Comparison of ENCODE assay signal across 18 cellular contexts in genomic region chr5:159844725-159845124, GRCh38.
DNase-seq lines count a peak whose midpoint lies in the region; TF ChIP-seq lines count a peak whose summit lies in the region.
"Had no signal": no experiment of that assay in that cellular context is flagged by ENCODE, and none has a peak within 500 bp of the region (broad histone marks: within the 10 kb centered on the region; RNA-seq: fewer than 3 reads in every experiment).

No MANE protein-coding gene starts in this region.

- H3K9me3 ChIP-seq in mammary epithelial cell (replicated peaks; ENCODE audit: insufficient read depth, low read length): no peaks in the 10 kb centered on the region
- H3K9me3 ChIP-seq in HEK293 (ENCODE audit: control insufficient read depth, insufficient read depth, low read depth, low read length): no peaks in the 10 kb centered on the region
- H3K9me3 ChIP-seq: A549; BLaER1 treated with 17β-estradiol and CSF1 and Interleukin-3, amounts not matched to agents 10 nM and 100 nM; Caco-2 had no signal

- H3K27ac Mint-ChIP-seq in MCF 10A (ENCODE audit: low read depth, unreplicated experiment): no peak overlapping the region
- H3K27ac Mint-ChIP-seq: B cell; CD4-positive, alpha-beta T cell; CD8-positive, alpha-beta T cell had no signal

- no peak overlapping the region for H3K4me3 Mint-ChIP-seq in MCF 10A (ENCODE audit: unreplicated experiment)
- H3K4me3 Mint-ChIP-seq: B cell; CD4-positive, alpha-beta T cell; CD8-positive, alpha-beta T cell had no signal

- peaks cover 12% of the 10 kb centered on the region for H3K4me1 Mint-ChIP-seq in MCF 10A (ENCODE audit: insufficient read depth, unreplicated experiment)
- H3K4me1 Mint-ChIP-seq: B cell had no signal

- dilution Hi-C loops in mammary epithelial cell (cut with HindIII; ENCODE audit: low sequenced_read_pairs): no loop called here

- H3K4me1 ChIP-seq in mammary epithelial cell (ENCODE audit: insufficient read depth, low read length): peaks cover 12% of the 10 kb centered on the region
- H3K4me1 ChIP-seq in HEK293 (ENCODE audit: control insufficient read depth, insufficient read depth, low read length): no peaks in the 10 kb centered on the region
- H3K4me1 ChIP-seq: Caco-2 had no signal

- TF ChIP-seq CTCF in mammary epithelial cell (conservative IDR thresholded peaks at IDR 0.05 in 1 of 2, IDR thresholded peaks at IDR 0.05 in 1 of 2; ENCODE audit: extremely low read depth in 1 of 2, insufficient read depth in 1 of 2, low read depth in 1 of 2, low read length in 2 of 2) (no peak), MCF 10A (IDR thresholded peaks at IDR 0.05; ENCODE audit: unreplicated experiment) (no peak), HEK293 (tag by site-specific recombination; IDR thresholded peaks at IDR 0.05) (no peak), epithelial cell of esophagus (IDR thresholded peaks at IDR 0.05; ENCODE audit: insufficient read depth, low read depth, low read length, missing control alignments) (no peak)

- DNase-seq in mammary epithelial cell (no peak), MCF 10A (ENCODE audit: unreplicated experiment) (no peak), epithelial cell of esophagus (ENCODE audit: low read depth) (peak; percentile 51), NAMALWA (ENCODE audit: low spot score) (no peak), SKM-1 treated with dmso at 0.1 percent for 144 hours (lab: John Stamatoyannopoulos, UW; ENCODE audit: unreplicated experiment) (no peak)
- DNase-seq: AML-193; Caco-2; Calu3; CD4-positive, alpha-beta T cell; CD8-positive, alpha-beta T cell; DMS79 treated with DMSO at 0.1 percent for 48 hours; GF-D8 had no signal

- H4K20me1 ChIP-seq in mammary epithelial cell (ENCODE audit: insufficient read depth, low read length): no peaks in the 10 kb centered on the region
- H4K20me1 ChIP-seq: BLaER1 treated with 17β-estradiol and CSF1 and Interleukin-3, amounts not matched to agents 10 nM and 100 nM had no signal

- CTCF ChIA-PET in mammary epithelial cell (lab: Charles Lee; ENCODE audit: low non-redundant PET) (no interaction called here), MCF 10A (lab: Yijun Ruan, JAX) (no interaction called here), HEK293 (lab: Yijun Ruan, JAX) (no interaction called here)

- H3K36me3 Mint-ChIP-seq in MCF 10A (ENCODE audit: insufficient read depth, unreplicated experiment): no peaks in the 10 kb centered on the region
- H3K36me3 Mint-ChIP-seq: CD8-positive, alpha-beta T cell had no signal

- no peaks in the 10 kb centered on the region for H3K36me3 ChIP-seq in mammary epithelial cell (ENCODE audit: insufficient read depth, low read length)
- no peaks in the 10 kb centered on the region for H3K36me3 ChIP-seq in HEK293 (ENCODE audit: control insufficient read depth in 2 of 2, insufficient read depth in 1 of 2, low read length in 2 of 2)
- H3K36me3 ChIP-seq: BLaER1 treated with 17β-estradiol and CSF1 and Interleukin-3, amounts not matched to agents 10 nM and 100 nM had no signal

- no peaks in the 10 kb centered on the region for H3K27me3 Mint-ChIP-seq in MCF 10A (ENCODE audit: insufficient read depth, unreplicated experiment)

- BruUV-seq in mammary epithelial cell (replicated peaks; lab: Mats Ljungman, UMichigan): TSS peak; percentile 96
- no TSS peak for BruUV-seq in MCF 10A (replicated peaks; lab: Mats Ljungman, UMichigan)

- H3K27ac ChIP-seq in mammary epithelial cell (ENCODE audit: insufficient read depth, low read depth, low read length) (no peak overlapping the region), HEK293 (ENCODE audit: extremely low read depth, low read depth, low read length) (no peak overlapping the region)
- H3K27ac ChIP-seq: 22Rv1; A549; BLaER1 treated with 17β-estradiol and CSF1 and Interleukin-3, amounts not matched to agents 10 nM and 100 nM; C4-2B had no signal

- H3K27me3 ChIP-seq in mammary epithelial cell (ENCODE audit: insufficient read depth, low read length): no peaks in the 10 kb centered on the region
- H3K27me3 ChIP-seq: BLaER1 treated with 17β-estradiol and CSF1 and Interleukin-3, amounts not matched to agents 10 nM and 100 nM had no signal

- no peak overlapping the region for H2AFZ ChIP-seq in mammary epithelial cell (ENCODE audit: low read depth, low read length)

- H3K9me3 Mint-ChIP-seq in MCF 10A (ENCODE audit: unreplicated experiment): no peaks in the 10 kb centered on the region
- H3K9me3 Mint-ChIP-seq: CD4-positive, alpha-beta T cell; CD8-positive, alpha-beta T cell had no signal

- intact Hi-C loops in mammary epithelial cell (cut with micrococcal nuclease) (no loop called here), MCF 10A (cut with micrococcal nuclease) (no loop called here)

- no peak overlapping the region for H3K9ac ChIP-seq in mammary epithelial cell (ENCODE audit: insufficient read depth, low read length)
- H3K9ac ChIP-seq: BLaER1 treated with 17β-estradiol and CSF1 and Interleukin-3, amounts not matched to agents 10 nM and 100 nM had no signal

- no peak overlapping the region for H3K4me2 ChIP-seq in mammary epithelial cell (ENCODE audit: insufficient read depth, low read depth, low read length)
- H3K4me2 ChIP-seq: A549; BLaER1 treated with 17β-estradiol and CSF1 and Interleukin-3, amounts not matched to agents 10 nM and 100 nM had no signal

- no peak overlapping the region for H3K4me3 ChIP-seq in mammary epithelial cell (replicated peaks in 1 of 3; ENCODE audit: insufficient read depth in 1 of 3, low read depth in 2 of 3, low read length in 3 of 3)
- no peak overlapping the region for H3K4me3 ChIP-seq in HEK293 (ENCODE audit: low read depth, low read length)
- no peak overlapping the region for H3K4me3 ChIP-seq in epithelial cell of esophagus (ENCODE audit: low read length)
- H3K4me3 ChIP-seq: A549; BLaER1 treated with 17β-estradiol and CSF1 and Interleukin-3, amounts not matched to agents 10 nM and 100 nM had no signal

- POLR2A ChIA-PET in MCF 10A (lab: Yijun Ruan, JAX) (interaction anchor here (0.8 kb wide), 1 partner anchor 9 kb away, joined by 4 read pairs; no protein-coding TSS in a partner anchor), HEK293 (lab: Yijun Ruan, JAX) (no interaction called here)

- in situ Hi-C loops in mammary epithelial cell (cut with MboI; ENCODE audit: low sequenced_read_pairs in 2 of 2): no loop called here

- no peaks in the 10 kb centered on the region for H3K79me2 ChIP-seq in mammary epithelial cell (ENCODE audit: insufficient read depth, low read length)

TF ChIP-seq in HEK293, 187 proteins besides CTCF, POLR2A, EP300 and RAD21 (continues in another document):
- TF ChIP-seq, protein P1, sequence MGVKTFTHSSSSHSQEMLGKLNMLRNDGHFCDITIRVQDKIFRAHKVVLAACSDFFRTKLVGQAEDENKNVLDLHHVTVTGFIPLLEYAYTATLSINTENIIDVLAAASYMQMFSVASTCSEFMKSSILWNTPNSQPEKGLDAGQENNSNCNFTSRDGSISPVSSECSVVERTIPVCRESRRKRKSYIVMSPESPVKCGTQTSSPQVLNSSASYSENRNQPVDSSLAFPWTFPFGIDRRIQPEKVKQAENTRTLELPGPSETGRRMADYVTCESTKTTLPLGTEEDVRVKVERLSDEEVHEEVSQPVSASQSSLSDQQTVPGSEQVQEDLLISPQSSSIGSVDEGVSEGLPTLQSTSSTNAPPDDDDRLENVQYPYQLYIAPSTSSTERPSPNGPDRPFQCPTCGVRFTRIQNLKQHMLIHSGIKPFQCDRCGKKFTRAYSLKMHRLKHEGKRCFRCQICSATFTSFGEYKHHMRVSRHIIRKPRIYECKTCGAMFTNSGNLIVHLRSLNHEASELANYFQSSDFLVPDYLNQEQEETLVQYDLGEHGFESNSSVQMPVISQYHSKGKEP (tag by site-specific recombination; IDR thresholded peaks at IDR 0.05): no peak
- TF ChIP-seq ZNF645 (tag by site-specific recombination; IDR thresholded peaks at IDR 0.05) (no peak), ATF2 (tag by site-specific recombination; IDR thresholded peaks at IDR 0.05; ENCODE audit: low read depth) (peak; percentile 50; the same call in 1 of the 2 replicates), ZNF449 (tag by site-specific recombination; IDR thresholded peaks at IDR 0.05) (no peak)
